In the genomic region with DNA sequence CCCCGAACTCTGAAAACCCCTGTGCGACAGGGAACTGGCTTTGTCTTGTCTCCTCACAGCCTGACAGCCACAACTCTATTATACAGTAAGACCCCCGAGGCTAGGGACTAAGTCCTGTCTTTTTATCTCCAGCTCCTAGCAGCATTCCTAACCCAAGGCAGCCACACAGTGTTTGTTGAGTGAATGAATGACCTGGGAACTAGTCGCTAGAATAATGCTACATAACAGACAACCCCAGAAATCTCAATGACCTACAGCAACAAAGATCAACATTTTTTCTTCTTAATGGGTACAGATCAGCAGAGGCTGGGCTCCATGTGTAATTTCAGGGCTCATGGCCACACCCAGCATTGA, we compare ENCODE assay signal across 9 cellular contexts.
DNase-seq lines count a peak whose midpoint lies in the region; ATAC-seq and TF ChIP-seq lines count a peak whose summit lies in the region.
"Had no signal": no experiment of that assay in that cellular context is flagged by ENCODE, and none has a peak within 500 bp of the region (broad histone marks: within the 10 kb centered on the region; RNA-seq: fewer than 3 reads in every experiment).

No MANE protein-coding gene starts in this region.

- H3K79me2 ChIP-seq in Loucy (ENCODE audit: insufficient read depth, low read length) (no peaks in the 10 kb centered on the region), neural progenitor cell (ENCODE audit: low read depth) (no peaks in the 10 kb centered on the region)

- no peaks in the 10 kb centered on the region for H3K9me2 ChIP-seq in Loucy (replicated peaks; ENCODE audit: low read depth, low read length)

- H3K27ac Mint-ChIP-seq in neural progenitor cell, result peak overlapping the region; percentile 23

- H3K9ac ChIP-seq in Loucy (ENCODE audit: low read depth, low read length, poor library complexity, severe bottlenecking) (no peak overlapping the region), duodenal mucosa (ENCODE audit: low read depth in 1 of 2, low read length in 2 of 2) (peak overlapping the region; percentile 54 to 70), neural progenitor cell (no peak overlapping the region)

- peaks cover 2% of the 10 kb centered on the region; the same call in 1 of the 2 replicates for H3F3A ChIP-seq in Loucy (ENCODE audit: low read depth)
- no peaks in the 10 kb centered on the region for H3F3A ChIP-seq in neural progenitor cell (ENCODE audit: low read depth)

- peaks cover 64% of the 10 kb centered on the region for H3K4me1 Mint-ChIP-seq in neural progenitor cell

- H3K27me3 Mint-ChIP-seq in neural progenitor cell (ENCODE audit: insufficient read depth, low read depth), result peaks cover 22% of the 10 kb centered on the region

- DNase-seq in AG10803 (ENCODE audit: low read depth), result no peak
- DNase-seq in neural progenitor cell (ENCODE audit: low spot score), result no peak
- DNase-seq in OCI-M2 (lab: John Stamatoyannopoulos, UW; ENCODE audit: unreplicated experiment), result no peak
- no peak for DNase-seq in activated CD4-positive, alpha-beta T cell treated with anti-CD3 and anti-CD28 coated beads, Interleukin-2, amount 50 U/mL, for 1 hour
- DNase-seq: DND-41 had no signal

- H3K36me3 ChIP-seq in Loucy (ENCODE audit: insufficient read depth, low read length), result no peaks in the 10 kb centered on the region
- H3K36me3 ChIP-seq in duodenal mucosa (ENCODE audit: control insufficient read depth in 1 of 2, insufficient read depth in 2 of 2, low read length in 2 of 2), result no peaks in the 10 kb centered on the region
- no peaks in the 10 kb centered on the region for H3K36me3 ChIP-seq in neural progenitor cell

- H3K9me3 ChIP-seq in Loucy (ENCODE audit: insufficient read depth, low read depth, low read length), result no peaks in the 10 kb centered on the region
- no peaks in the 10 kb centered on the region for H3K9me3 ChIP-seq in duodenal mucosa (ENCODE audit: control insufficient read depth in 1 of 2, low read length in 2 of 2)
- H3K9me3 ChIP-seq in neural progenitor cell (ENCODE audit: low read depth), result no peaks in the 10 kb centered on the region

- H3K4me3 ChIP-seq in AG10803 (ENCODE audit: low read length) (peak overlapping the region; percentile 69), Loucy (ENCODE audit: low read length, poor library complexity, severe bottlenecking) (no peak overlapping the region), duodenal mucosa (ENCODE audit: low read depth in 1 of 2, low read length in 2 of 2) (peak overlapping the region; percentile 69 to 80), neural progenitor cell (peak overlapping the region; percentile 18)

- no peaks in the 10 kb centered on the region for H3K36me3 Mint-ChIP-seq in neural progenitor cell

- H3K9me3 Mint-ChIP-seq in neural progenitor cell, result no peaks in the 10 kb centered on the region

- TF ChIP-seq CTCF in AG10803 (conservative IDR thresholded peaks at IDR 0.05; ENCODE audit: low read length) (no peak), Loucy (conservative IDR thresholded peaks at IDR 0.05; ENCODE audit: low read length) (no peak), neural progenitor cell (IDR thresholded peaks at IDR 0.05) (no peak)

- ATAC-seq in HG03045 (IDR thresholded peaks at IDR 0.05; ENCODE audit: unreplicated experiment) (no peak), HG03565 (IDR thresholded peaks at IDR 0.05; ENCODE audit: unreplicated experiment) (no peak)

- H3K4me2 ChIP-seq in Loucy (ENCODE audit: low read depth, low read length, poor library complexity, severe bottlenecking), result peak overlapping the region; percentile 11
- H3K4me2 ChIP-seq in neural progenitor cell, result peak overlapping the region; percentile 54

- H3K27me3 ChIP-seq in Loucy (ENCODE audit: insufficient read depth, low read length, poor library complexity, severe bottlenecking) (no peaks in the 10 kb centered on the region), duodenal mucosa (ENCODE audit: control insufficient read depth in 1 of 2, insufficient read depth in 2 of 2, low read length in 2 of 2) (peaks cover 28 to 30% of the 10 kb centered on the region in 2 donors), neural progenitor cell (no peaks in the 10 kb centered on the region)

- H2AFZ ChIP-seq in Loucy (ENCODE audit: low read length), result no peak overlapping the region
- no peak overlapping the region for H2AFZ ChIP-seq in neural progenitor cell (replicated peaks)

- peak overlapping the region; percentile 47 for H3K4me3 Mint-ChIP-seq in neural progenitor cell

- H4K20me1 ChIP-seq in Loucy (ENCODE audit: insufficient read depth, low read length, poor library complexity, severe bottlenecking) (no peaks in the 10 kb centered on the region), neural progenitor cell (ENCODE audit: low read depth) (no peaks in the 10 kb centered on the region)

- H3K4me1 ChIP-seq in Loucy (ENCODE audit: insufficient read depth, low read length, poor library complexity, severe bottlenecking) (peaks cover 50% of the 10 kb centered on the region), duodenal mucosa (ENCODE audit: control insufficient read depth in 1 of 2, insufficient read depth in 2 of 2, low read length in 2 of 2) (peaks cover 26 to 28% of the 10 kb centered on the region in 2 donors), neural progenitor cell (peaks cover 27% of the 10 kb centered on the region)

- H3K27ac ChIP-seq in duodenal mucosa (ENCODE audit: low read depth, low read length) (no peak overlapping the region), neural progenitor cell (no peak overlapping the region)

Comparison
In these comparisons a context has a peak if more than half of its experiments do, and no peak if none do; other contexts are left out.
1. H3K9ac ChIP-seq: peak in duodenal mucosa (2 of 2); none in Loucy (single experiment) and neural progenitor cell (single experiment).